In genomic region chr1:233614743-233615521, GRCh38 we compare ENCODE assay signal across 8 cellular contexts. TPM values are rescaled to one million over a fixed set of nuclear protein-coding genes. Genes with fewer than 3 reads are reported as not detected.
DNase-seq lines count a peak whose midpoint lies in the region; ATAC-seq, FAIRE-seq and TF ChIP-seq lines count a peak whose summit lies in the region.

No MANE protein-coding gene starts in this region.

- peak overlapping the region; percentile 85 for H3K4me2 ChIP-seq in parathyroid adenoma (ENCODE audit: low read length)

- H3K9ac ChIP-seq in HUES64 (ENCODE audit: low read depth, low read length) (peak overlapping the region; percentile 20), endodermal cell (ENCODE audit: extremely low read depth, low read length, poor library complexity, severe bottlenecking) (peak overlapping the region; percentile 60), parathyroid adenoma (no peak overlapping the region)

- peaks cover 13% of the 10 kb centered on the region for H3K4me1 Mint-ChIP-seq in activated T-cell treated with anti-CD3 and anti-CD28 coated beads, Interleukin-2, amount 50 U/mL, for 72 hours (ENCODE audit: low read depth)
- peaks cover 27% of the 10 kb centered on the region for H3K4me1 Mint-ChIP-seq in endodermal cell

- H3K27ac ChIP-seq in HUES64 (ENCODE audit: low read depth, low read length) (no peak overlapping the region), endodermal cell (ENCODE audit: low read depth, low read length) (no peak overlapping the region), parathyroid adenoma (no peak overlapping the region)

- peak overlapping the region; percentile 73 to 82 for H3K4me3 Mint-ChIP-seq in activated T-cell treated with anti-CD3 and anti-CD28 coated beads, Interleukin-2, amount 50 U/mL, for 72 hours
- H3K4me3 Mint-ChIP-seq in endodermal cell, result peak overlapping the region; percentile 91

- H3K36me3 ChIP-seq in HUES64 (ENCODE audit: insufficient read depth, low read length) (no peaks in the 10 kb centered on the region), endodermal cell (ENCODE audit: control insufficient read depth, insufficient read depth, low read length) (peaks cover 23% of the 10 kb centered on the region), parathyroid adenoma (ENCODE audit: control insufficient read depth, insufficient read depth, low read length) (no peaks in the 10 kb centered on the region)

- peak overlapping the region; percentile 46 for H2AFZ ChIP-seq in parathyroid adenoma

- no peak for TF ChIP-seq CTCF in endodermal cell (conservative IDR thresholded peaks at IDR 0.05)
- no peak for TF ChIP-seq CTCF in parathyroid adenoma (IDR thresholded peaks at IDR 0.05)

- peaks cover 73% of the 10 kb centered on the region for H3K27me3 Mint-ChIP-seq in activated T-cell treated with anti-CD3 and anti-CD28 coated beads, Interleukin-2, amount 50 U/mL, for 72 hours (ENCODE audit: low read depth)
- peaks cover 16% of the 10 kb centered on the region for H3K27me3 Mint-ChIP-seq in endodermal cell (ENCODE audit: insufficient read depth)

- no peaks in the 10 kb centered on the region for H3K79me2 ChIP-seq in parathyroid adenoma

- H3K4me3 ChIP-seq in HUES64 (ENCODE audit: low read length) (peak overlapping the region; percentile 92), endodermal cell (ENCODE audit: low read length) (peak overlapping the region; percentile 95), parathyroid adenoma (ENCODE audit: low read depth, low read length) (peak overlapping the region; percentile 68)

- peaks cover 0 to 3% of the 10 kb centered on the region in 2 donors for H3K36me3 Mint-ChIP-seq in activated T-cell treated with anti-CD3 and anti-CD28 coated beads, Interleukin-2, amount 50 U/mL, for 72 hours (ENCODE audit: insufficient read depth in 2 of 2)
- peaks cover 32% of the 10 kb centered on the region for H3K36me3 Mint-ChIP-seq in endodermal cell (ENCODE audit: low read depth)

- H3K27me3 ChIP-seq in HUES64 (ENCODE audit: insufficient read depth, low read length) (peaks cover 43% of the 10 kb centered on the region), endodermal cell (ENCODE audit: control insufficient read depth, insufficient read depth, low read length, poor library complexity, severe bottlenecking) (no peaks in the 10 kb centered on the region), parathyroid adenoma (ENCODE audit: control insufficient read depth, insufficient read depth, low read length) (no peaks in the 10 kb centered on the region)

- FAIRE-seq in GM19239 (lab: Jason Lieb, UNC), result no peak

- DNase-seq in activated T-cell treated with anti-CD3 and anti-CD28 coated beads, Interleukin-2, amount 50 U/mL, for 72 hours, result peak in 1 of 2 donors; percentile 23
- no peak for DNase-seq in activated T-cell treated with anti-CD3 and anti-CD28 coated beads, Interleukin-2, amount 50 U/mL, for 1 hour
- DNase-seq in endodermal cell, result peak; percentile 67
- DNase-seq in GM19239 (ENCODE audit: insufficient read length, low spot score), result no peak
- DNase-seq in NCI-H226, result no peak

- no peaks in the 10 kb centered on the region for H3K9me3 Mint-ChIP-seq in activated T-cell treated with anti-CD3 and anti-CD28 coated beads, Interleukin-2, amount 50 U/mL, for 72 hours
- H3K9me3 Mint-ChIP-seq in endodermal cell, result no peaks in the 10 kb centered on the region

- H3K27ac Mint-ChIP-seq in activated T-cell treated with anti-CD3 and anti-CD28 coated beads, Interleukin-2, amount 50 U/mL, for 72 hours, result peak overlapping the region; percentile 49
- peak overlapping the region; percentile 63 for H3K27ac Mint-ChIP-seq in endodermal cell

- peaks cover 15% of the 10 kb centered on the region for H3K4me1 ChIP-seq in HUES64 (ENCODE audit: insufficient read depth, low read length)
- H3K4me1 ChIP-seq in endodermal cell (ENCODE audit: control insufficient read depth, insufficient read depth, low read length), result peaks cover 3% of the 10 kb centered on the region
- no peaks in the 10 kb centered on the region for H3K4me1 ChIP-seq in parathyroid adenoma

- H3K9me3 ChIP-seq in HUES64 (ENCODE audit: insufficient read depth, low read depth, low read length) (no peaks in the 10 kb centered on the region), endodermal cell (ENCODE audit: control insufficient read depth, low read length) (no peaks in the 10 kb centered on the region), parathyroid adenoma (ENCODE audit: control insufficient read depth, low read length) (no peaks in the 10 kb centered on the region)

- ATAC-seq in activated T-cell treated with anti-CD3 and anti-CD28 coated beads, Interleukin-2, amount 50 U/mL, for 72 hours (replicated peaks in 1 of 2), result peak; percentile 24 to 59
- ATAC-seq in GM18520 (IDR thresholded peaks at IDR 0.05; ENCODE audit: unreplicated experiment), result no peak

- 33% methylated on average over 36 of the region's 36 CpGs for WGBS in HUES64
- 22 to 27% methylated on average over 18 to 36 of the region's 36 CpGs for WGBS in endodermal cell (ENCODE audit: insufficient coverage in 1 of 2, insufficient read length in 1 of 2), 2 experiments

RNA-seq across cellular contexts. Expression of gene KCNK1, which starts 1.0 kb away (rescaled TPM):
- total RNA-seq in activated T-cell treated with anti-CD3 and anti-CD28 coated beads, Interleukin-2, amount 50 U/mL, for 72 hours, result 1 to 10 TPM in 1 of 2 donors, under 1 TPM in 1; 0.43 to 5.9 TPM
- polyA plus RNA-seq in HUES64 (2013, experiment 1 of 2), result 4.7 TPM
- polyA plus RNA-seq in HUES64 (2013, experiment 2 of 2), result 6.8 TPM
- 10 to 100 TPM; 50.1 to 55.7 TPM for total RNA-seq in endodermal cell
- polyA plus RNA-seq in endodermal cell (2013, experiment 1 of 2), result 6.4 TPM
- 5.9 TPM for polyA plus RNA-seq in endodermal cell (2013, experiment 2 of 2)

Comparison
In these comparisons a context has a peak if more than half of its experiments do, and no peak if none do; other contexts are left out.
1. RNA of gene KCNK1, which starts 1.0 kb away (total RNA-seq): 50.1 to 55.7 TPM in endodermal cell; 0.43 to 5.9 TPM in activated T-cell treated with anti-CD3 and anti-CD28 coated beads, Interleukin-2, amount 50 U/mL, for 72 hours; every median in the first group is over 4 times any median in the second.
2. Peak in every context shown above with its lines, with median percentiles within 50 percentile points of each other: H3K4me3 ChIP-seq.